ENCODE assay signal across 1 cellular context in the genomic region with DNA sequence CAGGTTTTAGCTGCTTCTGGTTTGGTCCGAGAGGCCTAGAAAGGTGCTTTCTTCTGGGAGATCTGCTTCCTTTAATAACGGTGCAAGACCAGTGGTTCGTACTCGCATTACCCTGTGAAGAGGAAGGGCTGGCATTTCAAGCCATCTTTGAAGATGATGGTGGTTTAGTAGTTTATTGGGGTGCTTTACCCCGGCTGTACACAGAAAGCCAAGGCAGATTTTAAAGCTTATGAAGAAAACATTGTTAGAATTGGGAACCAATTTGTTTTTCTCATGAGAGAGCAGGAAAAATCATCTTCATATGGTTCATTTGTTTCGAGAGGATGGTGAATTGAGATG.
A peak's percentile ranks its signal among the peaks of the same experiment; 100 is the strongest.
TF ChIP-seq lines count a peak whose summit lies in the region.

No MANE protein-coding gene starts in this region.

TF ChIP-seq in H1, 55 proteins besides CTCF, POLR2A, EP300 and RAD21 (continued from another document):
- no peak for TF ChIP-seq SAP30 (IDR thresholded peaks at IDR 0.05; ENCODE audit: insufficient read depth, insufficient replicate concordance, low read length)
- 0 out of 2 replicates have a peak, but pooled peaks have one; percentile 6 for TF ChIP-seq TAF1 (IDR thresholded peaks at IDR 0.05; ENCODE audit: low read depth, low read length)
TF ChIP-seq in H1: peak in this region for 2.
